ENCODE assay signal across 8 cellular contexts in genomic region chr1:232950197-232950918, GRCh38. TPM values are rescaled to one million over a fixed set of nuclear protein-coding genes. Genes with fewer than 3 reads are reported as not detected.
DNase-seq lines count a peak whose midpoint lies in the region; ATAC-seq and TF ChIP-seq lines count a peak whose summit lies in the region.

Gene NTPCR, plus strand, starts transcription at chr1:232950611. Its CDS starts 100 bp downstream, at chr1:232950711.

- H3K27ac ChIP-seq in HUES64 (ENCODE audit: low read depth, low read length), result peak within 1 kb of the TSS; percentile 84
- H3K27ac ChIP-seq in OCI-LY7 (ENCODE audit: low read depth, low read length, poor library complexity, severe bottlenecking), result peak within 1 kb of the TSS; percentile 27

- intact Hi-C loops in OCI-LY7 (cut with micrococcal nuclease; ENCODE audit: unreplicated experiment), result loop anchor here (2.0 kb wide), 1 partner anchor 316 kb away; no protein-coding TSS in a partner anchor

- H3K27me3 ChIP-seq in HUES64 (ENCODE audit: insufficient read depth, low read length), result no peaks in the 10 kb centered on the region
- no peaks in the 10 kb centered on the region for H3K27me3 ChIP-seq in mononuclear cell (ENCODE audit: insufficient read depth, low read length)

- peak; percentile 86 for ATAC-seq in GM21447 (IDR thresholded peaks at IDR 0.05; ENCODE audit: unreplicated experiment)

- H3K79me2 ChIP-seq in OCI-LY7 (ENCODE audit: insufficient read depth, low read depth, low read length), result peaks cover 3% of the 10 kb centered on the region; the same call in 1 of the 2 replicates

- TSS peak; percentile 95 for BruUV-seq in OCI-LY7 (replicated peaks; lab: Mats Ljungman, UMichigan)

- H4K20me1 ChIP-seq in OCI-LY7 (ENCODE audit: insufficient read depth, low read length), result peaks cover 3% of the 10 kb centered on the region; the same call in 1 of the 2 replicates

- H3K4me3 ChIP-seq in HUES64 (ENCODE audit: low read length) (peak within 1 kb of the TSS; percentile 82), OCI-LY7 (ENCODE audit: low read depth, low read length, poor library complexity, severe bottlenecking) (peak within 1 kb of the TSS; percentile 96), mononuclear cell (ENCODE audit: low read length) (peak within 1 kb of the TSS; percentile 72)

- H3K9me3 ChIP-seq in HUES64 (ENCODE audit: insufficient read depth, low read depth, low read length) (no peaks in the 10 kb centered on the region), OCI-LY7 (ENCODE audit: low read length) (no peaks in the 10 kb centered on the region), mononuclear cell (ENCODE audit: low read depth, low read length) (no peaks in the 10 kb centered on the region)

- CTCF ChIA-PET in OCI-LY7 (lab: Charles Lee; ENCODE audit: unreplicated experiment), result no interaction called here

- peak within 1 kb of the TSS; percentile 98 for H3K4me2 ChIP-seq in OCI-LY7 (ENCODE audit: low read length)

- peaks cover 32% of the 10 kb centered on the region for H3K4me1 ChIP-seq in HUES64 (ENCODE audit: insufficient read depth, low read length)
- H3K4me1 ChIP-seq in OCI-LY7 (ENCODE audit: insufficient read depth, low read length, poor library complexity, severe bottlenecking), result peaks cover 16% of the 10 kb centered on the region
- H3K4me1 ChIP-seq in mononuclear cell (ENCODE audit: insufficient read depth, low read length), result peaks cover 26% of the 10 kb centered on the region

- no peak for TF ChIP-seq CTCF in OCI-LY7 (conservative IDR thresholded peaks at IDR 0.05; ENCODE audit: low read length)

- DNase-seq in D341Med (ENCODE audit: low spot score), result peak; percentile 100
- DNase-seq in OCI-LY7 (ENCODE audit: low spot score), result peak; percentile 95
- DNase-seq in activated T-cell treated with anti-CD3 and anti-CD28 coated beads for 1 hour (ENCODE audit: low read depth), result peak; percentile 98
- peak; percentile 94 for DNase-seq in epidermal melanocyte (ENCODE audit: insufficient read length, low spot score)
- peak; percentile 91 to 94 for DNase-seq in stimulated activated CD8-positive, alpha-beta memory T cell treated with anti-CD3 and anti-CD28 coated beads, Interleukin-4, amount 100 ng/mL, for 1 hour (ENCODE audit: low read depth in 2 of 2, low spot score in 1 of 2)

- H3K9me2 ChIP-seq in OCI-LY7 (ENCODE audit: insufficient read depth, low read length), result no peaks in the 10 kb centered on the region

- H3K36me3 ChIP-seq in HUES64 (ENCODE audit: insufficient read depth, low read length), result no peaks in the 10 kb centered on the region
- H3K36me3 ChIP-seq in OCI-LY7 (ENCODE audit: insufficient read depth, low read length), result no peaks in the 10 kb centered on the region

- POLR2A ChIA-PET in OCI-LY7 (lab: Charles Lee), result interaction anchor here (1.3 kb wide), 1 partner anchor 17 kb away, joined by 4 read pairs; no protein-coding TSS in a partner anchor

- WGBS in HUES64, result under 1% methylated on average over 47 of the region's 47 CpGs

- peak within 1 kb of the TSS; percentile 97 for H2AFZ ChIP-seq in OCI-LY7 (ENCODE audit: low read length)

- peak within 1 kb of the TSS; percentile 91 for H3K9ac ChIP-seq in HUES64 (ENCODE audit: low read depth, low read length)

RNA-seq across cellular contexts. Expression of gene NTPCR, which starts in this region (rescaled TPM):
- polyA plus RNA-seq in HUES64 (2013, experiment 1 of 2), result 84.4 TPM
- polyA plus RNA-seq in HUES64 (2013, experiment 2 of 2), result 95.4 TPM
- total RNA-seq in OCI-LY7 (2014; rRNA removed; shearing (Covaris generic)), result 17.3 and 20.0 TPM in 2 replicates
- total RNA-seq in OCI-LY7 (2022) (39.1 and 47.4 TPM in 2 replicates), mononuclear cell (2.8 TPM)

Comparison
In these comparisons a context has a peak if more than half of its experiments do, and no peak if none do; other contexts are left out.
1. Peak in every context shown above with its lines: DNase-seq, ATAC-seq, H3K4me3 ChIP-seq and H3K27ac ChIP-seq.